In the genomic region with DNA sequence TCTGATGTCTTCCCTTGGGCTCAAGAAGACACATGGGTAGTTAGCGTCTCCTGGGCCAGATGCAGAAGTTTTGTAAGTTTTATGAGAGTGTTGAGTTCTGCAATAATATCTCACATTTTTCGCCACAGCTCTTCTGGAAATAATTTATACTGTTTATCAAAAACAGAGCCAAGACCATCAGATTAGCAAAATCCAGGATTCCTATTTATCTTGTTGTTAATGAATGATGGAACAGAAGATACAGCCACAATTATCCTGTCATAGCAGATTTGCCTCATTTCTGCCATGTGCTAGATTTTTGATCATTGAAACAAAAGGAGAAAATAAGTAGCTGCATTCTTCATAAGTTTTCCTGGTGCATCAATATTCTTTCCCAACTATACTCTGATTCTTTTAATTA, we compare ENCODE assay signal across 6 cellular contexts.
"Had no signal": no experiment of that assay in that cellular context is flagged by ENCODE, and none has a peak within 500 bp of the region (broad histone marks: within the 10 kb centered on the region; RNA-seq: fewer than 3 reads in every experiment).

No MANE protein-coding gene starts in this region.

- DNase-seq: IMR-90, KBM-7 had no signal

- H3K27me3 Mint-ChIP-seq: IgD-negative memory B cell had no signal

- ATAC-seq: HepG2, K562 had no signal

- H3K27ac Mint-ChIP-seq: IgD-negative memory B cell had no signal

- H3K36me3 Mint-ChIP-seq: IgD-negative memory B cell had no signal

- H3K4me3 ChIP-seq: K562 had no signal

- H3K4me1 Mint-ChIP-seq: IgD-negative memory B cell had no signal

- H3K27ac ChIP-seq: HL-60 had no signal
